12 cellular contexts compared by ENCODE assay signal in the genomic region with DNA sequence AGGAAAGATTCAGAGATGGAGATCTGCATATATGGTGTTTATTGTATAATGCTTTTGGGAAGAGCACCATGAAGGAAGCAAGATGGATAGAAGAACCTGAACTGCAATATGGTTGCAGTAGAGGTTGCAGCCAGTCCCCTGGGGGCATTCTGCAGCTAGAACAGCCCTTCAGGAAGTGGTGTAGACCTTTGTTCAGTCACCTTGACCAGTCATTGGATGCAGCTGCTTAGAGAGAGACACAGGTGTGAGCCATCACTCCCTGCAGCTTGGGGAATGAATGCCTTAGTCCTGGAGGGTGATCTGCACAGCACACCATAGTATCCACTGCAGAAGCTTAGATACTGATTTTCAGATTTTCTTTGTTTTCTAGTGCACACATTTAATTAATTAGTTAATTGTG.
DNase-seq lines count a peak whose midpoint lies in the region; ATAC-seq and TF ChIP-seq lines count a peak whose summit lies in the region.
"Had no signal": no experiment of that assay in that cellular context is flagged by ENCODE, and none has a peak within 500 bp of the region (broad histone marks: within the 10 kb centered on the region; RNA-seq: fewer than 3 reads in every experiment).

No MANE protein-coding gene starts in this region.

- no peak for TF ChIP-seq CTCF in DND-41 (IDR thresholded peaks at IDR 0.05; ENCODE audit: borderline replicate concordance, extremely low read depth, low read length, poor library complexity, severe bottlenecking)
- TF ChIP-seq CTCF in coronary artery (IDR thresholded peaks at IDR 0.05), result no peak

- H3K27ac ChIP-seq in DND-41 (ENCODE audit: low read length) (peak overlapping the region; percentile 55), coronary artery (no peak overlapping the region)
- H3K27ac ChIP-seq: skin epidermis had no signal

- no peaks in the 10 kb centered on the region for H3K9me3 ChIP-seq in DND-41 (ENCODE audit: insufficient read depth, low read length, severe bottlenecking)

- H3K9ac ChIP-seq in DND-41 (ENCODE audit: low read depth, low read length), result no peak overlapping the region

- ATAC-seq in DND-41 (ENCODE audit: insufficient read depth, low read depth) (peak; percentile 83), GM19397 (IDR thresholded peaks at IDR 0.05; ENCODE audit: unreplicated experiment) (peak; percentile 69), HG03064 (IDR thresholded peaks at IDR 0.05; ENCODE audit: low read depth, unreplicated experiment) (peak; percentile 52)
- ATAC-seq in activated CD4-positive, CD25-positive, alpha-beta regulatory T cell treated with anti-CD3 and anti-CD28 coated beads, Interleukin-2, amount 50 U/mL, for 24 hours, result no peak

- H3K4me3 ChIP-seq in DND-41 (ENCODE audit: low read depth in 1 of 2, low read length in 2 of 2), result no peak overlapping the region
- no peak overlapping the region for H3K4me3 ChIP-seq in coronary artery
- H3K4me3 ChIP-seq: skin epidermis had no signal

- peaks cover 49% of the 10 kb centered on the region for H4K20me1 ChIP-seq in DND-41 (ENCODE audit: insufficient read depth, low read length)

- H3K36me3 ChIP-seq in DND-41 (ENCODE audit: insufficient read depth, low read length), result no peaks in the 10 kb centered on the region

- peaks cover 35% of the 10 kb centered on the region for H3K4me1 ChIP-seq in DND-41 (ENCODE audit: insufficient read depth, low read length)

- DNase-seq in DND-41 (peak; percentile 57), UCSD-AML1 (lab: John Stamatoyannopoulos, UW; ENCODE audit: unreplicated experiment) (peak; percentile 5), coronary artery (ENCODE audit: low spot score) (no peak), NCI-H2227 (lab: John Stamatoyannopoulos, UW; ENCODE audit: unreplicated experiment) (no peak)
- no peak for DNase-seq in stimulated activated naive CD4-positive, alpha-beta T cell (lab: John Stamatoyannopoulos, UW)
- DNase-seq: DMS 273 treated with DMSO at 0.1 percent for 48 hours, NCI-H1930, substantia nigra had no signal

- peaks cover 100% of the 10 kb centered on the region for H3K79me2 ChIP-seq in DND-41 (ENCODE audit: insufficient read depth, low read length)

- no peak overlapping the region for H3K4me2 ChIP-seq in DND-41 (ENCODE audit: insufficient read depth, low read length)

- no peak overlapping the region for H2AFZ ChIP-seq in DND-41 (ENCODE audit: low read depth, low read length)

- H3K27me3 ChIP-seq in DND-41 (ENCODE audit: insufficient read depth, low read length, poor library complexity), result no peaks in the 10 kb centered on the region

Comparison
In these comparisons a context has a peak if more than half of its experiments do, and no peak if none do; other contexts are left out.
1. ATAC-seq: peak in DND-41 (single experiment), GM19397 (single experiment) and HG03064 (single experiment); none in activated CD4-positive, CD25-positive, alpha-beta regulatory T cell treated with anti-CD3 and anti-CD28 coated beads, Interleukin-2, amount 50 U/mL, for 24 hours (0 of 2).
2. DNase-seq: peak in DND-41 (single experiment) and UCSD-AML1 (single experiment); none in stimulated activated naive CD4-positive, alpha-beta T cell (0 of 6), coronary artery (single experiment) and NCI-H2227 (single experiment).